ENCODE assay signal across 1 cellular context in the genomic region with DNA sequence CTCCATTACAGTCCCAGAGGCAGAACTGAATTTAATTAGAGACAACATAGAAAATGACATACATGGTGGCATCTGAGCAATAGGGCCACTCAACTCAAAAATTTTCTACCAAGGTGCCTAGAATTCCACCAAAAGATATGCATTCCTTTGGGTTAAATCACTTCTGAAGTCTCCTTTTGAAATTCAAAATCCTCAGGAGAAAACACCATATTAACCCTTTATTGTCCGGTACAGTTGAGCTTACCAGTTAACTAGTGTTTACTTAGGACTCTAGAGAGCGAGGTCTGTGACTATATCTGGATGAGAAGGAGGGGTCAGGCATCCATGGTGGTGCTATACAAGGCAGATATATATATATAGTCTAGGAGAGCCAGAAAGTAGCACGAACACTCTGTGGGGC.
TF ChIP-seq lines count a peak whose summit lies in the region.

No MANE protein-coding gene starts in this region.

TF ChIP-seq in WTC11, 78 proteins besides CTCF, POLR2A, EP300 and RAD21:
- TF ChIP-seq, protein P1, sequence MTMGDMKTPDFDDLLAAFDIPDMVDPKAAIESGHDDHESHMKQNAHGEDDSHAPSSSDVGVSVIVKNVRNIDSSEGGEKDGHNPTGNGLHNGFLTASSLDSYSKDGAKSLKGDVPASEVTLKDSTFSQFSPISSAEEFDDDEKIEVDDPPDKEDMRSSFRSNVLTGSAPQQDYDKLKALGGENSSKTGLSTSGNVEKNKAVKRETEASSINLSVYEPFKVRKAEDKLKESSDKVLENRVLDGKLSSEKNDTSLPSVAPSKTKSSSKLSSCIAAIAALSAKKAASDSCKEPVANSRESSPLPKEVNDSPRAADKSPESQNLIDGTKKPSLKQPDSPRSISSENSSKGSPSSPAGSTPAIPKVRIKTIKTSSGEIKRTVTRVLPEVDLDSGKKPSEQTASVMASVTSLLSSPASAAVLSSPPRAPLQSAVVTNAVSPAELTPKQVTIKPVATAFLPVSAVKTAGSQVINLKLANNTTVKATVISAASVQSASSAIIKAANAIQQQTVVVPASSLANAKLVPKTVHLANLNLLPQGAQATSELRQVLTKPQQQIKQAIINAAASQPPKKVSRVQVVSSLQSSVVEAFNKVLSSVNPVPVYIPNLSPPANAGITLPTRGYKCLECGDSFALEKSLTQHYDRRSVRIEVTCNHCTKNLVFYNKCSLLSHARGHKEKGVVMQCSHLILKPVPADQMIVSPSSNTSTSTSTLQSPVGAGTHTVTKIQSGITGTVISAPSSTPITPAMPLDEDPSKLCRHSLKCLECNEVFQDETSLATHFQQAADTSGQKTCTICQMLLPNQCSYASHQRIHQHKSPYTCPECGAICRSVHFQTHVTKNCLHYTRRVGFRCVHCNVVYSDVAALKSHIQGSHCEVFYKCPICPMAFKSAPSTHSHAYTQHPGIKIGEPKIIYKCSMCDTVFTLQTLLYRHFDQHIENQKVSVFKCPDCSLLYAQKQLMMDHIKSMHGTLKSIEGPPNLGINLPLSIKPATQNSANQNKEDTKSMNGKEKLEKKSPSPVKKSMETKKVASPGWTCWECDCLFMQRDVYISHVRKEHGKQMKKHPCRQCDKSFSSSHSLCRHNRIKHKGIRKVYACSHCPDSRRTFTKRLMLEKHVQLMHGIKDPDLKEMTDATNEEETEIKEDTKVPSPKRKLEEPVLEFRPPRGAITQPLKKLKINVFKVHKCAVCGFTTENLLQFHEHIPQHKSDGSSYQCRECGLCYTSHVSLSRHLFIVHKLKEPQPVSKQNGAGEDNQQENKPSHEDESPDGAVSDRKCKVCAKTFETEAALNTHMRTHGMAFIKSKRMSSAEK (CRISPR knock-in tag; IDR thresholded peaks at IDR 0.05; ENCODE audit: borderline replicate concordance), result no peak
- no peak for TF ChIP-seq NR2C2 (CRISPR knock-in tag; IDR thresholded peaks at IDR 0.05)
- TF ChIP-seq, protein P2, sequence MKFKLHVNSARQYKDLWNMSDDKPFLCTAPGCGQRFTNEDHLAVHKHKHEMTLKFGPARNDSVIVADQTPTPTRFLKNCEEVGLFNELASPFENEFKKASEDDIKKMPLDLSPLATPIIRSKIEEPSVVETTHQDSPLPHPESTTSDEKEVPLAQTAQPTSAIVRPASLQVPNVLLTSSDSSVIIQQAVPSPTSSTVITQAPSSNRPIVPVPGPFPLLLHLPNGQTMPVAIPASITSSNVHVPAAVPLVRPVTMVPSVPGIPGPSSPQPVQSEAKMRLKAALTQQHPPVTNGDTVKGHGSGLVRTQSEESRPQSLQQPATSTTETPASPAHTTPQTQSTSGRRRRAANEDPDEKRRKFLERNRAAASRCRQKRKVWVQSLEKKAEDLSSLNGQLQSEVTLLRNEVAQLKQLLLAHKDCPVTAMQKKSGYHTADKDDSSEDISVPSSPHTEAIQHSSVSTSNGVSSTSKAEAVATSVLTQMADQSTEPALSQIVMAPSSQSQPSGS (CRISPR knock-in tag; IDR thresholded peaks at IDR 0.05; ENCODE audit: borderline replicate concordance, low read depth), result no peak
- no peak for TF ChIP-seq CBFB (CRISPR knock-in tag; IDR thresholded peaks at IDR 0.05; ENCODE audit: low read depth)
- TF ChIP-seq, protein P3, sequence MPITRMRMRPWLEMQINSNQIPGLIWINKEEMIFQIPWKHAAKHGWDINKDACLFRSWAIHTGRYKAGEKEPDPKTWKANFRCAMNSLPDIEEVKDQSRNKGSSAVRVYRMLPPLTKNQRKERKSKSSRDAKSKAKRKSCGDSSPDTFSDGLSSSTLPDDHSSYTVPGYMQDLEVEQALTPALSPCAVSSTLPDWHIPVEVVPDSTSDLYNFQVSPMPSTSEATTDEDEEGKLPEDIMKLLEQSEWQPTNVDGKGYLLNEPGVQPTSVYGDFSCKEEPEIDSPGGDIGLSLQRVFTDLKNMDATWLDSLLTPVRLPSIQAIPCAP (CRISPR knock-in tag; IDR thresholded peaks at IDR 0.05), result no peak
- TF ChIP-seq, protein P4, sequence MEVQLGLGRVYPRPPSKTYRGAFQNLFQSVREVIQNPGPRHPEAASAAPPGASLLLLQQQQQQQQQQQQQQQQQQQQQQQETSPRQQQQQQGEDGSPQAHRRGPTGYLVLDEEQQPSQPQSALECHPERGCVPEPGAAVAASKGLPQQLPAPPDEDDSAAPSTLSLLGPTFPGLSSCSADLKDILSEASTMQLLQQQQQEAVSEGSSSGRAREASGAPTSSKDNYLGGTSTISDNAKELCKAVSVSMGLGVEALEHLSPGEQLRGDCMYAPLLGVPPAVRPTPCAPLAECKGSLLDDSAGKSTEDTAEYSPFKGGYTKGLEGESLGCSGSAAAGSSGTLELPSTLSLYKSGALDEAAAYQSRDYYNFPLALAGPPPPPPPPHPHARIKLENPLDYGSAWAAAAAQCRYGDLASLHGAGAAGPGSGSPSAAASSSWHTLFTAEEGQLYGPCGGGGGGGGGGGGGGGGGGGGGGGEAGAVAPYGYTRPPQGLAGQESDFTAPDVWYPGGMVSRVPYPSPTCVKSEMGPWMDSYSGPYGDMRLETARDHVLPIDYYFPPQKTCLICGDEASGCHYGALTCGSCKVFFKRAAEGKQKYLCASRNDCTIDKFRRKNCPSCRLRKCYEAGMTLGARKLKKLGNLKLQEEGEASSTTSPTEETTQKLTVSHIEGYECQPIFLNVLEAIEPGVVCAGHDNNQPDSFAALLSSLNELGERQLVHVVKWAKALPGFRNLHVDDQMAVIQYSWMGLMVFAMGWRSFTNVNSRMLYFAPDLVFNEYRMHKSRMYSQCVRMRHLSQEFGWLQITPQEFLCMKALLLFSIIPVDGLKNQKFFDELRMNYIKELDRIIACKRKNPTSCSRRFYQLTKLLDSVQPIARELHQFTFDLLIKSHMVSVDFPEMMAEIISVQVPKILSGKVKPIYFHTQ (CRISPR knock-in tag; IDR thresholded peaks at IDR 0.05), result no peak
- TF ChIP-seq ZNF396 (CRISPR knock-in tag; IDR thresholded peaks at IDR 0.05; ENCODE audit: borderline replicate concordance), result no peak
- no peak for TF ChIP-seq KAT7 (CRISPR knock-in tag; IDR thresholded peaks at IDR 0.05; ENCODE audit: borderline replicate concordance)
- TF ChIP-seq, protein P5, sequence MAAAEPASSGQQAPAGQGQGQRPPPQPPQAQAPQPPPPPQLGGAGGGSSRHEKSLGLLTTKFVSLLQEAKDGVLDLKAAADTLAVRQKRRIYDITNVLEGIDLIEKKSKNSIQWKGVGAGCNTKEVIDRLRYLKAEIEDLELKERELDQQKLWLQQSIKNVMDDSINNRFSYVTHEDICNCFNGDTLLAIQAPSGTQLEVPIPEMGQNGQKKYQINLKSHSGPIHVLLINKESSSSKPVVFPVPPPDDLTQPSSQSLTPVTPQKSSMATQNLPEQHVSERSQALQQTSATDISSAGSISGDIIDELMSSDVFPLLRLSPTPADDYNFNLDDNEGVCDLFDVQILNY (CRISPR knock-in tag; IDR thresholded peaks at IDR 0.05), result no peak
- TF ChIP-seq, protein P6, sequence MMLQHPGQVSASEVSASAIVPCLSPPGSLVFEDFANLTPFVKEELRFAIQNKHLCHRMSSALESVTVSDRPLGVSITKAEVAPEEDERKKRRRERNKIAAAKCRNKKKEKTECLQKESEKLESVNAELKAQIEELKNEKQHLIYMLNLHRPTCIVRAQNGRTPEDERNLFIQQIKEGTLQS (CRISPR knock-in tag; conservative IDR thresholded peaks at IDR 0.05), result no peak
- no peak for TF ChIP-seq GABPB1 (CRISPR knock-in tag; IDR thresholded peaks at IDR 0.05)
- TF ChIP-seq, protein P7, sequence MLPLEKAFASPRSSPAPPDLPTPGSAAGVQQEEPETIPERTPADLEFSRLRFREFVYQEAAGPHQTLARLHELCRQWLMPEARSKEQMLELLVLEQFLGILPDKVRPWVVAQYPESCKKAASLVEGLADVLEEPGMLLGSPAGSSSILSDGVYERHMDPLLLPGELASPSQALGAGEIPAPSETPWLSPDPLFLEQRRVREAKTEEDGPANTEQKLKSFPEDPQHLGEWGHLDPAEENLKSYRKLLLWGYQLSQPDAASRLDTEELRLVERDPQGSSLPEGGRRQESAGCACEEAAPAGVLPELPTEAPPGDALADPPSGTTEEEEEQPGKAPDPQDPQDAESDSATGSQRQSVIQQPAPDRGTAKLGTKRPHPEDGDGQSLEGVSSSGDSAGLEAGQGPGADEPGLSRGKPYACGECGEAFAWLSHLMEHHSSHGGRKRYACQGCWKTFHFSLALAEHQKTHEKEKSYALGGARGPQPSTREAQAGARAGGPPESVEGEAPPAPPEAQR (CRISPR knock-in tag; IDR thresholded peaks at IDR 0.05), result no peak
- TF ChIP-seq ZNF423 (CRISPR knock-in tag; IDR thresholded peaks at IDR 0.05), result no peak
- TF ChIP-seq SMAD4 (CRISPR knock-in tag; IDR thresholded peaks at IDR 0.05), result no peak
- TF ChIP-seq ZNF416 (CRISPR knock-in tag; IDR thresholded peaks at IDR 0.05), result no peak
- TF ChIP-seq CREB1 (CRISPR knock-in tag; IDR thresholded peaks at IDR 0.05), result no peak
- TF ChIP-seq, protein P8, sequence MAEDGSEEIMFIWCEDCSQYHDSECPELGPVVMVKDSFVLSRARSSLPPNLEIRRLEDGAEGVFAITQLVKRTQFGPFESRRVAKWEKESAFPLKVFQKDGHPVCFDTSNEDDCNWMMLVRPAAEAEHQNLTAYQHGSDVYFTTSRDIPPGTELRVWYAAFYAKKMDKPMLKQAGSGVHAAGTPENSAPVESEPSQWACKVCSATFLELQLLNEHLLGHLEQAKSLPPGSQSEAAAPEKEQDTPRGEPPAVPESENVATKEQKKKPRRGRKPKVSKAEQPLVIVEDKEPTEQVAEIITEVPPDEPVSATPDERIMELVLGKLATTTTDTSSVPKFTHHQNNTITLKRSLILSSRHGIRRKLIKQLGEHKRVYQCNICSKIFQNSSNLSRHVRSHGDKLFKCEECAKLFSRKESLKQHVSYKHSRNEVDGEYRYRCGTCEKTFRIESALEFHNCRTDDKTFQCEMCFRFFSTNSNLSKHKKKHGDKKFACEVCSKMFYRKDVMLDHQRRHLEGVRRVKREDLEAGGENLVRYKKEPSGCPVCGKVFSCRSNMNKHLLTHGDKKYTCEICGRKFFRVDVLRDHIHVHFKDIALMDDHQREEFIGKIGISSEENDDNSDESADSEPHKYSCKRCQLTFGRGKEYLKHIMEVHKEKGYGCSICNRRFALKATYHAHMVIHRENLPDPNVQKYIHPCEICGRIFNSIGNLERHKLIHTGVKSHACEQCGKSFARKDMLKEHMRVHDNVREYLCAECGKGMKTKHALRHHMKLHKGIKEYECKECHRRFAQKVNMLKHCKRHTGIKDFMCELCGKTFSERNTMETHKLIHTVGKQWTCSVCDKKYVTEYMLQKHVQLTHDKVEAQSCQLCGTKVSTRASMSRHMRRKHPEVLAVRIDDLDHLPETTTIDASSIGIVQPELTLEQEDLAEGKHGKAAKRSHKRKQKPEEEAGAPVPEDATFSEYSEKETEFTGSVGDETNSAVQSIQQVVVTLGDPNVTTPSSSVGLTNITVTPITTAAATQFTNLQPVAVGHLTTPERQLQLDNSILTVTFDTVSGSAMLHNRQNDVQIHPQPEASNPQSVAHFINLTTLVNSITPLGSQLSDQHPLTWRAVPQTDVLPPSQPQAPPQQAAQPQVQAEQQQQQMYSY (CRISPR knock-in tag; IDR thresholded peaks at IDR 0.05), result no peak
- TF ChIP-seq, protein P9, sequence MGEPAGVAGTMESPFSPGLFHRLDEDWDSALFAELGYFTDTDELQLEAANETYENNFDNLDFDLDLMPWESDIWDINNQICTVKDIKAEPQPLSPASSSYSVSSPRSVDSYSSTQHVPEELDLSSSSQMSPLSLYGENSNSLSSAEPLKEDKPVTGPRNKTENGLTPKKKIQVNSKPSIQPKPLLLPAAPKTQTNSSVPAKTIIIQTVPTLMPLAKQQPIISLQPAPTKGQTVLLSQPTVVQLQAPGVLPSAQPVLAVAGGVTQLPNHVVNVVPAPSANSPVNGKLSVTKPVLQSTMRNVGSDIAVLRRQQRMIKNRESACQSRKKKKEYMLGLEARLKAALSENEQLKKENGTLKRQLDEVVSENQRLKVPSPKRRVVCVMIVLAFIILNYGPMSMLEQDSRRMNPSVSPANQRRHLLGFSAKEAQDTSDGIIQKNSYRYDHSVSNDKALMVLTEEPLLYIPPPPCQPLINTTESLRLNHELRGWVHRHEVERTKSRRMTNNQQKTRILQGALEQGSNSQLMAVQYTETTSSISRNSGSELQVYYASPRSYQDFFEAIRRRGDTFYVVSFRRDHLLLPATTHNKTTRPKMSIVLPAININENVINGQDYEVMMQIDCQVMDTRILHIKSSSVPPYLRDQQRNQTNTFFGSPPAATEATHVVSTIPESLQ (CRISPR knock-in tag; IDR thresholded peaks at IDR 0.05), result no peak
- TF ChIP-seq CREM (CRISPR knock-in tag; IDR thresholded peaks at IDR 0.05), result no peak
- TF ChIP-seq, protein P10, sequence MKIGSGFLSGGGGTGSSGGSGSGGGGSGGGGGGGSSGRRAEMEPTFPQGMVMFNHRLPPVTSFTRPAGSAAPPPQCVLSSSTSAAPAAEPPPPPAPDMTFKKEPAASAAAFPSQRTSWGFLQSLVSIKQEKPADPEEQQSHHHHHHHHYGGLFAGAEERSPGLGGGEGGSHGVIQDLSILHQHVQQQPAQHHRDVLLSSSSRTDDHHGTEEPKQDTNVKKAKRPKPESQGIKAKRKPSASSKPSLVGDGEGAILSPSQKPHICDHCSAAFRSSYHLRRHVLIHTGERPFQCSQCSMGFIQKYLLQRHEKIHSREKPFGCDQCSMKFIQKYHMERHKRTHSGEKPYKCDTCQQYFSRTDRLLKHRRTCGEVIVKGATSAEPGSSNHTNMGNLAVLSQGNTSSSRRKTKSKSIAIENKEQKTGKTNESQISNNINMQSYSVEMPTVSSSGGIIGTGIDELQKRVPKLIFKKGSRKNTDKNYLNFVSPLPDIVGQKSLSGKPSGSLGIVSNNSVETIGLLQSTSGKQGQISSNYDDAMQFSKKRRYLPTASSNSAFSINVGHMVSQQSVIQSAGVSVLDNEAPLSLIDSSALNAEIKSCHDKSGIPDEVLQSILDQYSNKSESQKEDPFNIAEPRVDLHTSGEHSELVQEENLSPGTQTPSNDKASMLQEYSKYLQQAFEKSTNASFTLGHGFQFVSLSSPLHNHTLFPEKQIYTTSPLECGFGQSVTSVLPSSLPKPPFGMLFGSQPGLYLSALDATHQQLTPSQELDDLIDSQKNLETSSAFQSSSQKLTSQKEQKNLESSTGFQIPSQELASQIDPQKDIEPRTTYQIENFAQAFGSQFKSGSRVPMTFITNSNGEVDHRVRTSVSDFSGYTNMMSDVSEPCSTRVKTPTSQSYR (CRISPR knock-in tag; IDR thresholded peaks at IDR 0.05), result no peak
